In genomic region chr1:244077473-244078220, GRCh38 we compare ENCODE assay signal across 11 cellular contexts. TPM values are rescaled to one million over a fixed set of nuclear protein-coding genes. Genes with fewer than 3 reads are reported as not detected.
DNase-seq lines count a peak whose midpoint lies in the region; TF ChIP-seq lines count a peak whose summit lies in the region.
"Had no signal": no experiment of that assay in that cellular context is flagged by ENCODE, and none has a peak within 500 bp of the region (broad histone marks: within the 10 kb centered on the region; RNA-seq: fewer than 3 reads in every experiment).

No MANE protein-coding gene starts in this region.

- H3K9me3 Mint-ChIP-seq in glutamatergic neuron (ENCODE audit: unreplicated experiment), result peaks cover 4% of the 10 kb centered on the region
- H3K9me3 Mint-ChIP-seq: activated naive CD8-positive, alpha-beta T cell treated with anti-CD3 and anti-CD28 coated beads, Interleukin-2, amount 10 ng/mL, durations not matched to agents 7 days and 5 days had no signal

- H3K27ac Mint-ChIP-seq in glutamatergic neuron (ENCODE audit: unreplicated experiment), result no peak overlapping the region
- H3K27ac Mint-ChIP-seq: activated naive CD8-positive, alpha-beta T cell treated with anti-CD3 and anti-CD28 coated beads, Interleukin-2, amount 10 ng/mL, durations not matched to agents 7 days and 5 days had no signal

- H3K9me3 ChIP-seq in right atrium auricular region, result no peaks in the 10 kb centered on the region
- H3K9me3 ChIP-seq: mucosa of descending colon, psoas muscle had no signal

- intact Hi-C loops in cardiac septum (cut with DNase I), result no loop called here

- TF ChIP-seq CTCF in right atrium auricular region (IDR thresholded peaks at IDR 0.05) (no peak), glutamatergic neuron (IDR thresholded peaks at IDR 0.05; ENCODE audit: partially characterized antibody, unreplicated experiment) (no peak)

- H3K36me3 Mint-ChIP-seq in glutamatergic neuron (ENCODE audit: unreplicated experiment), result no peaks in the 10 kb centered on the region
- H3K36me3 Mint-ChIP-seq: activated naive CD8-positive, alpha-beta T cell treated with anti-CD3 and anti-CD28 coated beads, Interleukin-2, amount 10 ng/mL, durations not matched to agents 7 days and 5 days had no signal

- no peak overlapping the region for H3K4me3 ChIP-seq in right atrium auricular region
- H3K4me3 ChIP-seq: mucosa of descending colon, psoas muscle had no signal

- H3K27me3 ChIP-seq in right atrium auricular region, result no peaks in the 10 kb centered on the region

- no peak overlapping the region for H3K27ac ChIP-seq in right atrium auricular region
- H3K27ac ChIP-seq: psoas muscle had no signal

- no peak overlapping the region for H3K4me3 Mint-ChIP-seq in glutamatergic neuron (ENCODE audit: unreplicated experiment)
- H3K4me3 Mint-ChIP-seq: activated naive CD8-positive, alpha-beta T cell treated with anti-CD3 and anti-CD28 coated beads, Interleukin-2, amount 10 ng/mL, durations not matched to agents 7 days and 5 days had no signal

- peaks cover 7% of the 10 kb centered on the region for H3K27me3 Mint-ChIP-seq in glutamatergic neuron (ENCODE audit: unreplicated experiment)

- DNase-seq in right atrium auricular region (ENCODE audit: low spot score) (peak; percentile 38), cardiac septum (ENCODE audit: low spot score) (no peak), NCI-H69 (lab: John Stamatoyannopoulos, UW) (peak; percentile 95), foreskin melanocyte (peak; percentile 39), NCI-H128 (lab: John Stamatoyannopoulos, UW; ENCODE audit: unreplicated experiment) (no peak), glutamatergic neuron (no peak)
- DNase-seq in activated CD4-positive, CD25-positive, alpha-beta regulatory T cell treated with anti-CD3 and anti-CD28 coated beads, Interleukin-2, amount 50 U/mL, for 72 hours, result no peak
- no peak for DNase-seq in activated effector memory CD4-positive, alpha-beta T cell treated with anti-CD3 and anti-CD28 coated beads, Interleukin-2, amount 50 U/mL, for 16 hours
- DNase-seq: activated naive CD8-positive, alpha-beta T cell treated with anti-CD3 and anti-CD28 coated beads, Interleukin-2, amount 10 ng/mL, durations not matched to agents 7 days and 5 days; mucosa of descending colon; psoas muscle had no signal

- peaks cover 2% of the 10 kb centered on the region for H3K4me1 Mint-ChIP-seq in glutamatergic neuron (ENCODE audit: low read depth, unreplicated experiment)

- no peaks in the 10 kb centered on the region for H3K4me1 ChIP-seq in right atrium auricular region
- H3K4me1 ChIP-seq: psoas muscle had no signal

- no peaks in the 10 kb centered on the region for H3K36me3 ChIP-seq in right atrium auricular region

RNA-seq across cellular contexts. Expression of gene ZBTB18, which starts 26.6 kb away (rescaled TPM):
- total RNA-seq in right atrium auricular region (10 to 100 TPM; 14.9 to 19.7 TPM), cardiac septum (18.0 TPM), glutamatergic neuron (ENCODE audit: unreplicated experiment) (213 TPM)

Comparison
In these comparisons a context has a peak if more than half of its experiments do, and no peak if none do; other contexts are left out.
1. DNase-seq: peak in right atrium auricular region (single experiment), NCI-H69 (single experiment) and foreskin melanocyte (single experiment); none in cardiac septum (single experiment), NCI-H128 (single experiment), glutamatergic neuron (single experiment), activated CD4-positive, CD25-positive, alpha-beta regulatory T cell treated with anti-CD3 and anti-CD28 coated beads, Interleukin-2, amount 50 U/mL, for 72 hours (single experiment) and activated effector memory CD4-positive, alpha-beta T cell treated with anti-CD3 and anti-CD28 coated beads, Interleukin-2, amount 50 U/mL, for 16 hours (single experiment).
2. RNA of gene ZBTB18, which starts 26.6 kb away (total RNA-seq): 213 TPM in glutamatergic neuron (single experiment); 14.9 to 19.7 TPM in right atrium auricular region and 18.0 TPM in cardiac septum (single experiment); every median in the first group is over 10 times any median in the second.